Comparison of ENCODE assay signal across 1 cellular context in genomic region chr1:169024255-169024654, GRCh38.
A peak's percentile ranks its signal among the peaks of the same experiment; 100 is the strongest.
TF ChIP-seq lines count a peak whose summit lies in the region.

No MANE protein-coding gene starts in this region.

TF ChIP-seq in K562, 482 proteins besides CTCF, POLR2A, EP300 and RAD21 (continued from another document):
- TF ChIP-seq RFX7 (CRISPR knock-in tag; IDR thresholded peaks at IDR 0.05) (no peak), U2AF2 (optimal IDR thresholded peaks at IDR 0.05; ENCODE audit: low read depth, low read length) (no peak), SMAD2 (IDR thresholded peaks at IDR 0.05; ENCODE audit: low read depth, low read length) (no peak), TFAM (CRISPR knock-in tag; conservative IDR thresholded peaks at IDR 0.05) (no peak), SRSF9 (IDR thresholded peaks at IDR 0.05; ENCODE audit: borderline replicate concordance, low read depth, low read length) (no peak), HBP1 (CRISPR knock-in tag; IDR thresholded peaks at IDR 0.05) (peak; percentile 77; the same call in 1 of the 2 replicates), ZNF197 (CRISPR knock-in tag; IDR thresholded peaks at IDR 0.05; ENCODE audit: low read depth) (no peak), PRMT5 (CRISPR knock-in tag; IDR thresholded peaks at IDR 0.05) (no peak), ZBTB26 (CRISPR knock-in tag; IDR thresholded peaks at IDR 0.05) (peak; percentile 70; the same call in 1 of the 2 replicates), ZBTB43 (CRISPR knock-in tag; IDR thresholded peaks at IDR 0.05) (no peak), RBM25 (IDR thresholded peaks at IDR 0.05; ENCODE audit: low read depth, low read length, severe bottlenecking) (no peak), ELF4 (CRISPR knock-in tag; IDR thresholded peaks at IDR 0.05) (peak; percentile 81; the same call in 1 of the 2 replicates), CCAR2 (IDR thresholded peaks at IDR 0.05; ENCODE audit: low read depth, low read length) (no peak), ZNF695 (CRISPR knock-in tag; IDR thresholded peaks at IDR 0.05) (no peak), AFF4 (CRISPR knock-in tag; IDR thresholded peaks at IDR 0.05) (no peak), CTBP1 (IDR thresholded peaks at IDR 0.05; ENCODE audit: borderline replicate concordance) (no peak), BRD4 (IDR thresholded peaks at IDR 0.05) (no peak)
- TF ChIP-seq, protein P1, sequence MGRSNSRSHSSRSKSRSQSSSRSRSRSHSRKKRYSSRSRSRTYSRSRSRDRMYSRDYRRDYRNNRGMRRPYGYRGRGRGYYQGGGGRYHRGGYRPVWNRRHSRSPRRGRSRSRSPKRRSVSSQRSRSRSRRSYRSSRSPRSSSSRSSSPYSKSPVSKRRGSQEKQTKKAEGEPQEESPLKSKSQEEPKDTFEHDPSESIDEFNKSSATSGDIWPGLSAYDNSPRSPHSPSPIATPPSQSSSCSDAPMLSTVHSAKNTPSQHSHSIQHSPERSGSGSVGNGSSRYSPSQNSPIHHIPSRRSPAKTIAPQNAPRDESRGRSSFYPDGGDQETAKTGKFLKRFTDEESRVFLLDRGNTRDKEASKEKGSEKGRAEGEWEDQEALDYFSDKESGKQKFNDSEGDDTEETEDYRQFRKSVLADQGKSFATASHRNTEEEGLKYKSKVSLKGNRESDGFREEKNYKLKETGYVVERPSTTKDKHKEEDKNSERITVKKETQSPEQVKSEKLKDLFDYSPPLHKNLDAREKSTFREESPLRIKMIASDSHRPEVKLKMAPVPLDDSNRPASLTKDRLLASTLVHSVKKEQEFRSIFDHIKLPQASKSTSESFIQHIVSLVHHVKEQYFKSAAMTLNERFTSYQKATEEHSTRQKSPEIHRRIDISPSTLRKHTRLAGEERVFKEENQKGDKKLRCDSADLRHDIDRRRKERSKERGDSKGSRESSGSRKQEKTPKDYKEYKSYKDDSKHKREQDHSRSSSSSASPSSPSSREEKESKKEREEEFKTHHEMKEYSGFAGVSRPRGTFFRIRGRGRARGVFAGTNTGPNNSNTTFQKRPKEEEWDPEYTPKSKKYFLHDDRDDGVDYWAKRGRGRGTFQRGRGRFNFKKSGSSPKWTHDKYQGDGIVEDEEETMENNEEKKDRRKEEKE (IDR thresholded peaks at IDR 0.05; ENCODE audit: borderline replicate concordance in 1 of 2, control insufficient read depth in 1 of 2, low read depth in 2 of 2, low read length in 1 of 2): peak in 1 of 2 experiments; percentile 23; a peak in 1 of 4 replicates
